ENCODE assay signal across 1 cellular context in genomic region chr10:112838784-112839481, GRCh38.
A peak's percentile ranks its signal among the peaks of the same experiment; 100 is the strongest.
TF ChIP-seq lines count a peak whose summit lies in the region.

No MANE protein-coding gene starts in this region.

TF ChIP-seq in WTC11, 78 proteins besides CTCF, POLR2A, EP300 and RAD21 (continued from another document):
- TF ChIP-seq TCF7 (CRISPR knock-in tag; IDR thresholded peaks at IDR 0.05; ENCODE audit: low read depth): no peak
- TF ChIP-seq FOXP1 (CRISPR knock-in tag; IDR thresholded peaks at IDR 0.05; ENCODE audit: borderline replicate concordance): peak; percentile 42; the same call in 1 of the 2 replicates
- no peak for TF ChIP-seq IRF2 (CRISPR knock-in tag; IDR thresholded peaks at IDR 0.05; ENCODE audit: borderline replicate concordance, low read depth)
- TF ChIP-seq ZNF317 (CRISPR knock-in tag; IDR thresholded peaks at IDR 0.05; ENCODE audit: borderline replicate concordance, low read depth): no peak
- no peak for TF ChIP-seq ARID4B (CRISPR knock-in tag; IDR thresholded peaks at IDR 0.05; ENCODE audit: borderline replicate concordance)
- no peak for TF ChIP-seq TEAD4 (CRISPR knock-in tag; IDR thresholded peaks at IDR 0.05)
- peak; percentile 37; the same call in 1 of the 2 replicates for TF ChIP-seq ETV6 (CRISPR knock-in tag; IDR thresholded peaks at IDR 0.05)
- 0 out of 2 replicates have a peak, but pooled peaks have one; percentile 8 for TF ChIP-seq PRDM15 (CRISPR knock-in tag; IDR thresholded peaks at IDR 0.05)
- peak; percentile 56 for TF ChIP-seq MAX (CRISPR knock-in tag; IDR thresholded peaks at IDR 0.05)
- no peak for TF ChIP-seq ZNF423 (CRISPR knock-in tag; IDR thresholded peaks at IDR 0.05)
- no peak for TF ChIP-seq ZNF121 (CRISPR knock-in tag; IDR thresholded peaks at IDR 0.05)
